ENCODE assay signal across 31 cellular contexts in the genomic region with DNA sequence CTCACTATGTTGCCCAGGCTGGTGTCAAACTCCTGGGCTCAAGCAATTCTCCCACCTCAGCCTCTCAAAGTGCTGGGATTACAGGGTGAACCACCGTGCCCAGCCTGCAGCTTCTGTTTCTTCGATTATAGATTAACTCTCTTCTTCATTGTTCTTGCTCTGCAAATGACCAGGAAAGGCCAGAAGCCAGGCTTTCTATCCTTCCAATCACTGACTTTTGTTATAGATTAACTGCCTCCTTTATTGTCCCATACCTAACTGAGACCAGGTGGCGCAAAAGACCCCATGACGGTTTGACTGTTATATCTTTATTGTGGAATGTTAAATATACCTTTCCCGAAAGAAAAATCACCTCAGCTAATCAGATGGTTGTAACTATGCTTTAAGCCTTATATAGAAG.
"Had no signal": no experiment of that assay in that cellular context is flagged by ENCODE, and none has a peak within 500 bp of the region (broad histone marks: within the 10 kb centered on the region; RNA-seq: fewer than 3 reads in every experiment).

No MANE protein-coding gene starts in this region.

- H3K9me3 Mint-ChIP-seq: activated CD4-positive, alpha-beta memory T cell treated with anti-CD3 and anti-CD28 coated beads for 36 hours; activated T-helper 1 cell treated with anti-CD3 and anti-CD28 coated beads, Interleukin-12 subunit alpha, Interleukin-12 subunit beta, Interleukin-2, Interleukin-4 antibody, amounts not matched to agents 30 ng/mL and 10 ng/mL and 1 ng/mL, durations not matched to agents 14 hours and 24 hours and 36 hours had no signal

- H3K27me3 Mint-ChIP-seq: activated naive CD8-positive, alpha-beta T cell treated with anti-CD3 and anti-CD28 coated beads for 36 hours had no signal

- H3K27ac Mint-ChIP-seq: activated B cell treated with CpG ODN at 0.5 μM for 24 hours; activated CD4-positive, alpha-beta memory T cell treated with anti-CD3 and anti-CD28 coated beads for 36 hours; activated naive CD8-positive, alpha-beta T cell treated with anti-CD3 and anti-CD28 coated beads for 36 hours; activated T-helper 1 cell treated with anti-CD3 and anti-CD28 coated beads, Interleukin-12 subunit alpha, Interleukin-12 subunit beta, Interleukin-2, Interleukin-4 antibody, amounts not matched to agents 30 ng/mL and 10 ng/mL and 1 ng/mL, durations not matched to agents 14 hours and 24 hours and 36 hours; T-helper 1 cell treated with Interleukin-12 subunit alpha and Interleukin-12 subunit beta and Interleukin-4 antibody, amounts not matched to agents 30 μg/mL and 1 μg/mL, for 36 hours; T-helper 2 cell treated with Interferon-gamma antibody and Interleukin-4, amounts not matched to agents 5 μg/mL and 100 μg/mL, for 36 hours had no signal

- H3K36me3 ChIP-seq: cardiac muscle cell, MG63, SJSA1 had no signal

- DNase-seq: activated B cell treated with CpG ODN at 0.5 μM for 24 hours; activated CD4-positive, alpha-beta memory T cell treated with anti-CD3 and anti-CD28 coated beads for 36 hours; activated CD4-positive, alpha-beta T cell treated with anti-CD3 and anti-CD28 coated beads for 4 hours; activated CD4-positive, alpha-beta T cell treated with anti-CD3 and anti-CD28 coated beads, Interleukin-2, amount 50 U/mL, for 1 hour; activated CD4-positive, CD25-positive, alpha-beta regulatory T cell treated with anti-CD3 and anti-CD28 coated beads, Interleukin-2, amount 50 U/mL, for 72 hours; activated CD8-positive, alpha-beta memory T cell treated with anti-CD3 and anti-CD28 coated beads, Interleukin-2, amount 50 U/mL, for 4 hours; activated naive CD4-positive, alpha-beta T cell treated with anti-CD3 and anti-CD28 coated beads, Interleukin-2, amount 50 U/mL, for 16 hours; activated naive CD8-positive, alpha-beta T cell treated with anti-CD3 and anti-CD28 coated beads for 36 hours; activated T-cell treated with anti-CD3 and anti-CD28 coated beads for 4 hours; activated T-cell treated with anti-CD3 and anti-CD28 coated beads, Interleukin-2, amount 50 U/mL, for 4 hours; amniotic stem cell; aorta; Kasumi-1; KG1; MG63; NCI-H1048; NCI-H1105 treated with DMSO at 0.1 percent for 48 hours; NCI-H1436 treated with DMSO at 0.1 percent for 48 hours; NCI-H1694 treated with DMSO at 0.1 percent for 48 hours; NCI-H2029; NCI-H345; NCI-H524 treated with DMSO at 0.1 percent for 48 hours; SHP77 treated with DMSO at 0.1 percent for 48 hours; SK-N-SH had no signal

- H3K4me1 ChIP-seq: SJSA1 had no signal

- H3K9me2 ChIP-seq: SK-N-SH had no signal

- H3K4me2 ChIP-seq: SK-N-SH had no signal

- ATAC-seq: activated T-cell treated with anti-CD3 and anti-CD28 coated beads, Interleukin-2, amount 50 U/mL, for 4 hours; Panc1 had no signal

- H3K4me3 ChIP-seq: cardiac muscle cell, MG63, SJSA1 had no signal

- H3K36me3 Mint-ChIP-seq: activated CD4-positive, alpha-beta memory T cell treated with anti-CD3 and anti-CD28 coated beads for 36 hours; activated naive CD8-positive, alpha-beta T cell treated with anti-CD3 and anti-CD28 coated beads for 36 hours had no signal

- H3K27ac ChIP-seq: cardiac muscle cell, SJSA1, VCaP had no signal

- H3K9me3 ChIP-seq: SJSA1, SK-N-SH had no signal

- H3K4me3 Mint-ChIP-seq: activated B cell treated with CpG ODN at 0.5 μM for 24 hours; activated CD4-positive, alpha-beta memory T cell treated with anti-CD3 and anti-CD28 coated beads for 36 hours; activated naive CD8-positive, alpha-beta T cell treated with anti-CD3 and anti-CD28 coated beads for 36 hours; activated T-cell treated with anti-CD3 and anti-CD28 coated beads, Interleukin-2, amount 50 U/mL, for 4 hours; activated T-helper 1 cell treated with anti-CD3 and anti-CD28 coated beads, Interleukin-12 subunit alpha, Interleukin-12 subunit beta, Interleukin-2, Interleukin-4 antibody, amounts not matched to agents 30 ng/mL and 10 ng/mL and 1 ng/mL, durations not matched to agents 14 hours and 24 hours and 36 hours; T-helper 1 cell treated with Interleukin-12 subunit alpha and Interleukin-12 subunit beta and Interleukin-4 antibody, amounts not matched to agents 30 μg/mL and 1 μg/mL, for 36 hours; T-helper 2 cell treated with Interferon-gamma antibody and Interleukin-4, amounts not matched to agents 5 μg/mL and 100 μg/mL, for 36 hours had no signal

- H3K27me3 ChIP-seq: cardiac muscle cell, MG63, SJSA1 had no signal
